ENCODE assay signal across 10 cellular contexts in the genomic region with DNA sequence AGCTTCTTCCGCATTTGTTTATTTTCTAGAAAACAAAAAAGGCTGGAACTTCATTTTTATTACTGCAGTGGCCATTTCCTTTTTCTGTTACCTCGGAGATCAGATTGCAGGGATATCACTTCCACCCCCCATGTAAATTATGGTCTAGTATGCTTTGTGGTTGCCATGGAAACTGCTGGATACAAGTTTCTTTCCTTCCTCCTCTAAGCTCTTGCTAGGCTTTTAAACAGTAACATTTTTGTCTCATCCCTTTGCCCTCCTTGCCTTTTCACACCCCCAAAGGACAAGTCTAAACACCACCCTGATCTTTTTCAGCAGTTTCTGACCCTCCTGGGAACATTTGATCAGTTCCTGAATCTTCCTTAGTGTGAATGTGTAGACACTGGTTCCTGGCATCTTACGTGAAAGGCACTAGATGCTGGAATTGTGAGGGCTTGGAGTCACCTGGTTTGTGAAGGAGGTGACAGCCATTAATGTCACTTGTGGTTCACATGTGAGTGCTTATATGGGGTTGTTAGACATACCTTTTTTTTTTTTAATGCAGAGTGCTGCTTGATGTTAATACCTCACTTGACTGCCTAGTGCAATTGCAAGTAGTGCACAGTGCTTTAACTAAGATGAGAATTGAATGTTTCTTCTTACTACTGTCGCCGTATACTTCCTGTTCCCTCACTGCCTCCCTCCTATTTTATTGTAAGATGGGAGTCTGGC.
DNase-seq lines count a peak whose midpoint lies in the region; ATAC-seq, FAIRE-seq and TF ChIP-seq lines count a peak whose summit lies in the region.
"Had no signal": no experiment of that assay in that cellular context is flagged by ENCODE, and none has a peak within 500 bp of the region (broad histone marks: within the 10 kb centered on the region; RNA-seq: fewer than 3 reads in every experiment).

No MANE protein-coding gene starts in this region.

- peak; percentile 16 for DNase-seq in NCI-H2107 treated with DMSO at 0.1 percent for 48 hours (lab: John Stamatoyannopoulos, UW; ENCODE audit: unreplicated experiment)
- DNase-seq in NCI-H2107 (lab: John Stamatoyannopoulos, UW): no peak
- peak; percentile 57 for DNase-seq in NB4 (ENCODE audit: low read depth)
- no peak for DNase-seq in K562 (ENCODE audit: extremely low read depth in 1 of 4, low spot score in 3 of 4)
- DNase-seq in naive thymus-derived CD4-positive, alpha-beta T cell: no peak
- DNase-seq in mesenteric fat pad (ENCODE audit: low spot score): no peak
- DNase-seq in activated effector memory CD4-positive, alpha-beta T cell treated with anti-CD3 and anti-CD28 coated beads, Interleukin-2, amount 50 U/mL, for 16 hours: no peak
- DNase-seq: central memory CD4-positive, alpha-beta T cell; PC-9 had no signal

- H3K4me1 ChIP-seq in K562 (replicated peaks in 1 of 2; ENCODE audit: control insufficient read depth in 2 of 2, insufficient read depth in 2 of 2, low read length in 2 of 2): peaks cover 0 to 4% of the 10 kb centered on the region in 2 experiments; a peak in 2 of 5 replicates
- peaks cover 5 to 35% of the 10 kb centered on the region in 2 donors for H3K4me1 ChIP-seq in naive thymus-derived CD4-positive, alpha-beta T cell (ENCODE audit: control insufficient read depth in 2 of 2, insufficient read depth in 2 of 2, low read length in 2 of 2)

- no TSS peak for BruUV-seq in K562 (replicated peaks; lab: Mats Ljungman, UMichigan)

- peak overlapping the region in 9 of 10 donors; percentile 4 to 60 (median 40) for H3K4me3 Mint-ChIP-seq in naive thymus-derived CD4-positive, alpha-beta T cell

- FAIRE-seq in K562 (lab: Jason Lieb, UNC): no peak

- H2AFZ ChIP-seq in K562 (ENCODE audit: low read depth, low read length): no peak overlapping the region
- H2AFZ ChIP-seq: PC-9 had no signal

- TF ChIP-seq EP300 in K562 (IDR thresholded peaks at IDR 0.05; ENCODE audit: low read length): no peak

- H3K4me2 ChIP-seq in K562 (ENCODE audit: insufficient read depth, low read length): no peak overlapping the region
- H3K4me2 ChIP-seq: PC-9 had no signal

- H3K27ac Mint-ChIP-seq in naive thymus-derived CD4-positive, alpha-beta T cell: peak overlapping the region in 5 of 9 donors; percentile 37 to 58 (median 51)

- H3K36me3 ChIP-seq in K562 (ENCODE audit: control insufficient read depth, insufficient read depth, low read length): 0 out of 3 replicates have a peak, but pooled peaks cover 8% of the 10 kb centered on the region
- H3K36me3 ChIP-seq in naive thymus-derived CD4-positive, alpha-beta T cell (ENCODE audit: control insufficient read depth in 2 of 3, insufficient read depth in 3 of 3, low read length in 3 of 3): no peaks in the 10 kb centered on the region

- peaks cover 0 to 34% (median 3%) of the 10 kb centered on the region in 5 donors for H3K36me3 Mint-ChIP-seq in naive thymus-derived CD4-positive, alpha-beta T cell

- no peaks in the 10 kb centered on the region for H3K9me3 Mint-ChIP-seq in naive thymus-derived CD4-positive, alpha-beta T cell

- in situ Hi-C loops in K562 (cut with MboI): no loop called here

- H3K79me2 ChIP-seq in K562 (ENCODE audit: control insufficient read depth, insufficient read depth, low read length): peaks cover 64% of the 10 kb centered on the region

- H3K4me3 ChIP-seq in NB4 (ENCODE audit: low read depth, low read length) (no peak overlapping the region), K562 (no peak overlapping the region)
- H3K4me3 ChIP-seq in naive thymus-derived CD4-positive, alpha-beta T cell (ENCODE audit: low read length): no peak overlapping the region
- H3K4me3 ChIP-seq: PC-9 had no signal

- no peak overlapping the region for H3K27ac ChIP-seq in K562 (ENCODE audit: extremely low read depth, low read depth, low read length)
- H3K27ac ChIP-seq in naive thymus-derived CD4-positive, alpha-beta T cell (ENCODE audit: low read depth, low read length): no peak overlapping the region
- H3K27ac ChIP-seq: PC-9 had no signal

- H4K20me1 ChIP-seq in K562 (replicated peaks; ENCODE audit: control insufficient read depth, insufficient read depth, low read length): peaks cover 8% of the 10 kb centered on the region; the same call in 1 of the 2 replicates

- no peak for TF ChIP-seq RAD21 in K562 (CRISPR knock-in tag; conservative IDR thresholded peaks at IDR 0.05 in 1 of 2, IDR thresholded peaks at IDR 0.05 in 1 of 2)

- H3K27me3 ChIP-seq in K562 (ENCODE audit: control insufficient read depth in 2 of 2, insufficient read depth in 2 of 2, low read length in 2 of 2): no peaks in the 10 kb centered on the region
- no peaks in the 10 kb centered on the region for H3K27me3 ChIP-seq in naive thymus-derived CD4-positive, alpha-beta T cell (ENCODE audit: control insufficient read depth in 2 of 2, insufficient read depth in 2 of 2, low read length in 2 of 2)

- no peak overlapping the region for H3K9ac ChIP-seq in K562 (ENCODE audit: insufficient read depth in 1 of 2, low read depth in 2 of 2, low read length in 2 of 2)

- H3K4me1 Mint-ChIP-seq in naive thymus-derived CD4-positive, alpha-beta T cell: peaks cover 52 to 95% (median 87%) of the 10 kb centered on the region in 7 donors

- POLR2A ChIA-PET in K562 (lab: Yijun Ruan, JAX): interaction anchor here (0.5 to 0.6 kb wide), 2 partner anchors 22 to 179 kb away, joined by 3 read pairs; no protein-coding TSS in a partner anchor
- POLR2A ChIA-PET in naive thymus-derived CD4-positive, alpha-beta T cell (lab: Charles Lee): no interaction called here

- intact Hi-C loops in K562 (cut with micrococcal nuclease): no loop called here
- intact Hi-C loops in naive thymus-derived CD4-positive, alpha-beta T cell (cut with micrococcal nuclease): loop anchor here in 1 of 2 donors (10.0 kb wide), 1 partner anchor 693 kb away; no protein-coding TSS in a partner anchor

- no peak for TF ChIP-seq CTCF in NB4 (IDR thresholded peaks at IDR 0.05; ENCODE audit: low read depth, low read length)
- no peak for TF ChIP-seq CTCF in K562 (IDR thresholded peaks at IDR 0.05 in 2 of 3, conservative IDR thresholded peaks at IDR 0.05 in 1 of 3; ENCODE audit: insufficient read depth in 2 of 3, low read depth in 1 of 3, low read length in 3 of 3)

- H3K9me1 ChIP-seq in K562 (ENCODE audit: control insufficient read depth, insufficient read depth, low read length): peaks cover 5% of the 10 kb centered on the region

- no peaks in the 10 kb centered on the region for H3K9me3 ChIP-seq in K562 (replicated peaks; ENCODE audit: control insufficient read depth, insufficient read depth, low read depth, low read length)
- H3K9me3 ChIP-seq in naive thymus-derived CD4-positive, alpha-beta T cell (ENCODE audit: control insufficient read depth in 2 of 3, low read length in 3 of 3): no peaks in the 10 kb centered on the region

- 82% methylated on average over 5 of the region's 5 CpGs for WGBS in K562 (ENCODE audit: insufficient coverage, low coverage, missing lambda C conversion rate)

- ATAC-seq in K562 (no peak), HG03439 (IDR thresholded peaks at IDR 0.05; ENCODE audit: unreplicated experiment) (no peak)
- ATAC-seq in naive thymus-derived CD4-positive, alpha-beta T cell: peak; percentile 49

- CTCF ChIA-PET in K562 (lab: Yijun Ruan, JAX; ENCODE audit: low intra/inter-chr PET ratio): no interaction called here
- CTCF ChIA-PET in naive thymus-derived CD4-positive, alpha-beta T cell (lab: Charles Lee): interaction anchor here (0.6 kb wide), 1 partner anchor 1344 kb away, joined by 3 read pairs; no protein-coding TSS in a partner anchor

- TF ChIP-seq POLR2A in NB4 (IDR thresholded peaks at IDR 0.05; ENCODE audit: extremely low read depth, insufficient read length) (no peak), K562 (conservative IDR thresholded peaks at IDR 0.05) (no peak)

- H3K27me3 Mint-ChIP-seq in naive thymus-derived CD4-positive, alpha-beta T cell: no peaks in the 10 kb centered on the region

TF ChIP-seq in K562, 482 proteins besides CTCF, POLR2A, EP300 and RAD21:
- peak; percentile 95 for TF ChIP-seq RFX1 (IDR thresholded peaks at IDR 0.05)
- TF ChIP-seq CSDE1 (IDR thresholded peaks at IDR 0.05): peak in 1 of 2 experiments; percentile 59; a peak in 1 of 4 replicates
- no peak for TF ChIP-seq NCOA2 (IDR thresholded peaks at IDR 0.05; ENCODE audit: partially characterized antibody in 2 of 2)
- peak; percentile 40; the same call in 1 of the 2 replicates for TF ChIP-seq BMI1 (IDR thresholded peaks at IDR 0.05; ENCODE audit: low read length)
- TF ChIP-seq SMAD4 (CRISPR knock-in tag; conservative IDR thresholded peaks at IDR 0.05): no peak
- no peak for TF ChIP-seq SMC3 (conservative IDR thresholded peaks at IDR 0.05; ENCODE audit: insufficient read depth, low read depth, low read length)
- TF ChIP-seq KDM5B (IDR thresholded peaks at IDR 0.05; ENCODE audit: insufficient replicate concordance, low read depth, low read length): no peak

Comparison
In these comparisons a context has a peak if more than half of its experiments do, and no peak if none do; other contexts are left out.
1. DNase-seq: peak in NCI-H2107 treated with DMSO at 0.1 percent for 48 hours (single experiment) and NB4 (single experiment); none in NCI-H2107 (single experiment), K562 (0 of 4), naive thymus-derived CD4-positive, alpha-beta T cell (0 of 9), mesenteric fat pad (single experiment) and activated effector memory CD4-positive, alpha-beta T cell treated with anti-CD3 and anti-CD28 coated beads, Interleukin-2, amount 50 U/mL, for 16 hours (single experiment).